Comparison of ENCODE assay signal across 11 cellular contexts in genomic region chr22:44337658-44338004, GRCh38. TPM values are rescaled to one million over a fixed set of nuclear protein-coding genes. Genes with fewer than 3 reads are reported as not detected.
DNase-seq lines count a peak whose midpoint lies in the region; ATAC-seq and TF ChIP-seq lines count a peak whose summit lies in the region.
"Had no signal": no experiment of that assay in that cellular context is flagged by ENCODE, and none has a peak within 500 bp of the region (broad histone marks: within the 10 kb centered on the region; RNA-seq: fewer than 3 reads in every experiment).

No MANE protein-coding gene starts in this region.

- no peaks in the 10 kb centered on the region for H3K36me3 Mint-ChIP-seq in activated CD4-positive, alpha-beta T cell treated with anti-CD3 and anti-CD28 coated beads for 36 hours (ENCODE audit: low read depth)

- H3K4me3 ChIP-seq in foreskin fibroblast (ENCODE audit: low read depth in 1 of 2, low read length in 2 of 2) (no peak overlapping the region), thoracic aorta (no peak overlapping the region)

- H3K9me3 ChIP-seq in thoracic aorta = no peaks in the 10 kb centered on the region

- intact Hi-C loops in activated CD4-positive, alpha-beta T cell treated with anti-CD3 and anti-CD28 coated beads for 36 hours (cut with DNase I, micrococcal nuclease) = loop anchor here (2.0 to 10.0 kb wide), 3 partner anchors 227 to 289 kb away; no protein-coding TSS in a partner anchor

- peaks cover 4% of the 10 kb centered on the region for H3K27me3 ChIP-seq in thoracic aorta (replicated peaks; ENCODE audit: insufficient read depth)

- ATAC-seq in activated CD4-positive, alpha-beta T cell treated with anti-CD3 and anti-CD28 coated beads for 36 hours = peak; percentile 53
- ATAC-seq in thoracic aorta (ENCODE audit: insufficient number of reproducible peaks, low FRiP score, low read depth) (no peak), GM18873 (IDR thresholded peaks at IDR 0.05; ENCODE audit: low FRiP score, unreplicated experiment) (no peak), GM21515 (IDR thresholded peaks at IDR 0.05; ENCODE audit: unreplicated experiment) (no peak)
- ATAC-seq: activated T-cell treated with anti-CD3 and anti-CD28 coated beads, Interleukin-2, amount 50 U/mL, for 72 hours had no signal

- H3K4me3 Mint-ChIP-seq in activated CD4-positive, alpha-beta T cell treated with anti-CD3 and anti-CD28 coated beads for 36 hours = no peak overlapping the region
- H3K4me3 Mint-ChIP-seq: activated T-cell treated with anti-CD3 and anti-CD28 coated beads, Interleukin-2, amount 50 U/mL, for 72 hours had no signal

- DNase-seq in activated CD4-positive, alpha-beta T cell treated with anti-CD3 and anti-CD28 coated beads for 36 hours = peak; percentile 52
- DNase-seq in activated CD4-positive, alpha-beta T cell treated with anti-CD3 and anti-CD28 coated beads for 1 hour = no peak
- DNase-seq in RPMI8226 (peak; percentile 55), foreskin fibroblast (peak; percentile 67 to 85), thoracic aorta (ENCODE audit: low spot score) (peak; percentile 40), GM10248 (ENCODE audit: extremely low spot score) (no peak)
- DNase-seq: NCI-H774; stimulated activated CD4-positive, alpha-beta T cell treated with anti-CD3 and anti-CD28 coated beads, Interleukin-1b, Interleukin-23, amount 100 ng/mL, for 48 hours had no signal

- peaks cover 10 to 43% of the 10 kb centered on the region in 2 donors for H3K4me1 ChIP-seq in thoracic aorta (ENCODE audit: control insufficient read depth in 1 of 2, low read depth in 2 of 2)

- H3K4me1 Mint-ChIP-seq in activated CD4-positive, alpha-beta T cell treated with anti-CD3 and anti-CD28 coated beads for 36 hours = no peaks in the 10 kb centered on the region

- no peak overlapping the region for H3K27ac Mint-ChIP-seq in activated CD4-positive, alpha-beta T cell treated with anti-CD3 and anti-CD28 coated beads for 36 hours
- H3K27ac Mint-ChIP-seq: activated T-cell treated with anti-CD3 and anti-CD28 coated beads, Interleukin-2, amount 50 U/mL, for 72 hours had no signal

- H3K27me3 Mint-ChIP-seq in activated CD4-positive, alpha-beta T cell treated with anti-CD3 and anti-CD28 coated beads for 36 hours = peaks cover 5% of the 10 kb centered on the region

- H3K36me3 ChIP-seq in thoracic aorta = no peaks in the 10 kb centered on the region

- CTCF ChIA-PET in activated CD4-positive, alpha-beta T cell treated with anti-CD3 and anti-CD28 coated beads for 36 hours (lab: Charles Lee) = no interaction called here
- CTCF ChIA-PET in GM10248 (lab: Yijun Ruan, JAX) = no interaction called here

- POLR2A ChIA-PET in activated CD4-positive, alpha-beta T cell treated with anti-CD3 and anti-CD28 coated beads for 36 hours (lab: Charles Lee) = no interaction called here
- POLR2A ChIA-PET in GM10248 (lab: Yijun Ruan, JAX) = no interaction called here

- no peak overlapping the region for H3K27ac ChIP-seq in thoracic aorta

- no peak for TF ChIP-seq CTCF in foreskin fibroblast (IDR thresholded peaks at IDR 0.05; ENCODE audit: low read depth, low read length)
- no peak for TF ChIP-seq CTCF in thoracic aorta (IDR thresholded peaks at IDR 0.05)
- no peak for TF ChIP-seq CTCF in GM10248 (IDR thresholded peaks at IDR 0.05; ENCODE audit: control extremely low read depth, extremely low read depth, low read depth, missing control alignments)

- H3K9me3 Mint-ChIP-seq in activated CD4-positive, alpha-beta T cell treated with anti-CD3 and anti-CD28 coated beads for 36 hours (ENCODE audit: low read depth) = no peaks in the 10 kb centered on the region
- H3K9me3 Mint-ChIP-seq: activated T-cell treated with anti-CD3 and anti-CD28 coated beads, Interleukin-2, amount 50 U/mL, for 72 hours had no signal

RNA-seq across cellular contexts. Expression of gene SHISAL1, which starts 24.9 kb away (rescaled TPM):
- not detected for total RNA-seq in activated CD4-positive, alpha-beta T cell treated with anti-CD3 and anti-CD28 coated beads for 36 hours
- 1 to 10 TPM in 1 of 2 donors, under 1 TPM in 1; 0.81 to 3.4 TPM for total RNA-seq in thoracic aorta
- total RNA-seq: activated T-cell treated with anti-CD3 and anti-CD28 coated beads, Interleukin-2, amount 50 U/mL, for 72 hours had no signal

Comparison
In these comparisons a context has a peak if more than half of its experiments do, and no peak if none do; other contexts are left out.
1. DNase-seq: peak in activated CD4-positive, alpha-beta T cell treated with anti-CD3 and anti-CD28 coated beads for 36 hours (single experiment), RPMI8226 (single experiment), foreskin fibroblast (2 of 2) and thoracic aorta (single experiment); none in activated CD4-positive, alpha-beta T cell treated with anti-CD3 and anti-CD28 coated beads for 1 hour (single experiment) and GM10248 (single experiment).